8 cellular contexts compared by ENCODE assay signal in the genomic region with DNA sequence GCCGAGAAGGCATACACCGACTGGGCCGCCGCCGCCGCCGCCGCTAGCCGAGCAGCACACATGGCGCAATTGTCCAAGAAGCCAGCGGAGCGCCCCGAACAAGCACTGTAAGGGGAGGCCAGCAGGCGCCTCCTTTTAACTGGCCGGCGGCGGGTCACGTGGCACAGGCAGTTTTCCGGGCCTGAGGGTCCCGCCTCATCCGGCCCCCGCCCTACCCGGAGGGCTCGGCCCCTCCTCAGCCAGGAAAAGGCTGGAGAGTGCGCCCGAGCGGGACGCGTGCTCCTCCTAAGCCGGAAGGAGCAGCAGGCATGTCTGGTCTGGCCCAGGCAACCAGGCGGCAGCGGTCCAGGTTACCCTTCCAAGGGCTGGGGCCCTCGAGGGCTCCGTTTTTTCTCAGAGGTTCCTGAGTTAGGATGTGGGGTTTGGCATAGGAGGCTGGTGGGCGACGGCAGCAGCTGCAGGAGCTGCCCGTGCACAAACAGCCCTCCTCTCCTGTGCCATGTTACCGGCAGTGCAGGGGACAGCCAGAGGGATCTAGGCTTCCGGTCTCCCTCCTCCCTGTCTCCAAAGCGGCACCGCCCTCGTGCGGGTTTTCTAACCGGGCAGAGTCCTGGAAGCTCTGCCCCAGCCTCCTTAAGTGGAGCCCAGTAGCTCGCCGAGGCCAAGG. TPM values are rescaled to one million over a fixed set of nuclear protein-coding genes. Genes with fewer than 3 reads are reported as not detected.
DNase-seq lines count a peak whose midpoint lies in the region; ATAC-seq lines count a peak whose summit lies in the region.

Gene GPX1 (minus strand): TSS at position 137 of the 667 bp plus-strand sequence. CDS start 75 bp downstream, at position 62.

- H3K4me1 ChIP-seq in CD8-positive, alpha-beta memory T cell (ENCODE audit: insufficient read depth, low read length): peaks cover 17% of the 10 kb centered on the region
- no peaks in the 10 kb centered on the region for H3K4me1 ChIP-seq in endocrine pancreas (ENCODE audit: control insufficient read depth, insufficient read depth, low read length)
- peaks cover 28% of the 10 kb centered on the region for H3K4me1 ChIP-seq in mesenchymal stem cell (ENCODE audit: control insufficient read depth, insufficient read depth, low read depth, low read length)

- peak within 1 kb of the TSS; percentile 95 for H2BK120ac ChIP-seq in mesenchymal stem cell (ENCODE audit: low read depth, low read length)

- H2BK5ac ChIP-seq in mesenchymal stem cell (ENCODE audit: low read depth, low read length, poor library complexity, severe bottlenecking): peak within 1 kb of the TSS; percentile 99

- H2AFZ ChIP-seq in mesenchymal stem cell (ENCODE audit: low read depth, low read length): no peak within 1 kb of the TSS

- CTCF ChIA-PET in CD8-positive, alpha-beta memory T cell (lab: Charles Lee): interaction anchor here (1.2 to 3.5 kb wide), 2 partner anchors 18 to 50 kb away, joined by 4 to 21 read pairs; partner anchors contain the start of gene USP4
- CTCF ChIA-PET in activated CD8-positive, alpha-beta memory T cell treated with anti-CD3 and anti-CD28 coated beads, Interleukin-2, amount 10 ng/mL, durations not matched to agents 7 days and 5 days (lab: Charles Lee): interaction anchor here (1.0 to 4.6 kb wide), 4 partner anchors 18 to 187 kb away, joined by 3 to 20 read pairs (median 9); partner anchors contain the start of genes KLHDC8B and USP4

- peak within 1 kb of the TSS; percentile 87 for H4K8ac ChIP-seq in mesenchymal stem cell (ENCODE audit: low read length)

- peaks cover 17 to 33% (median 19%) of the 10 kb centered on the region in 3 donors for H3K4me1 Mint-ChIP-seq in CD8-positive, alpha-beta memory T cell
- H3K4me1 Mint-ChIP-seq in activated CD8-positive, alpha-beta memory T cell treated with anti-CD3 and anti-CD28 coated beads, Interleukin-2, amount 10 ng/mL, durations not matched to agents 7 days and 5 days: peaks cover 26% of the 10 kb centered on the region

- peak within 1 kb of the TSS in 1 of 2 experiments; percentile 98 for H3K23ac ChIP-seq in mesenchymal stem cell (ENCODE audit: low read length in 2 of 2)

- H3K4me3 Mint-ChIP-seq in CD8-positive, alpha-beta memory T cell: peak within 1 kb of the TSS; percentile 89 to 99 (median 93)
- H3K4me3 Mint-ChIP-seq in activated CD8-positive, alpha-beta memory T cell treated with anti-CD3 and anti-CD28 coated beads, Interleukin-2, amount 10 ng/mL, durations not matched to agents 7 days and 5 days: peak within 1 kb of the TSS; percentile 83

- H2BK15ac ChIP-seq in mesenchymal stem cell (ENCODE audit: low read depth, poor library complexity, severe bottlenecking): peak within 1 kb of the TSS; percentile 86

- 2% methylated on average over 44 of the region's 46 CpGs for WGBS in mesenchymal stem cell

- H3K27me3 Mint-ChIP-seq in CD8-positive, alpha-beta memory T cell: no peaks in the 10 kb centered on the region
- no peaks in the 10 kb centered on the region for H3K27me3 Mint-ChIP-seq in activated CD8-positive, alpha-beta memory T cell treated with anti-CD3 and anti-CD28 coated beads, Interleukin-2, amount 10 ng/mL, durations not matched to agents 7 days and 5 days

- H3K4me2 ChIP-seq in mesenchymal stem cell (ENCODE audit: low read length, poor library complexity, severe bottlenecking): peak within 1 kb of the TSS; percentile 74

- H4K91ac ChIP-seq in mesenchymal stem cell (ENCODE audit: low read length): peak within 1 kb of the TSS; percentile 96

- POLR2A ChIA-PET in CD8-positive, alpha-beta memory T cell (lab: Charles Lee): interaction anchor here (0.6 to 2.2 kb wide), 7 partner anchors 18 to 89 kb away, joined by 3 to 19 read pairs (median 5); partner anchors contain the start of genes NICN1, RHOA, TCTA and USP4

- peaks cover 6% of the 10 kb centered on the region for H3K79me1 ChIP-seq in mesenchymal stem cell (replicated peaks; ENCODE audit: low read length, poor library complexity, severe bottlenecking)

- H3K9me3 Mint-ChIP-seq in CD8-positive, alpha-beta memory T cell: no peaks in the 10 kb centered on the region
- no peaks in the 10 kb centered on the region for H3K9me3 Mint-ChIP-seq in activated CD8-positive, alpha-beta memory T cell treated with anti-CD3 and anti-CD28 coated beads, Interleukin-2, amount 10 ng/mL, durations not matched to agents 7 days and 5 days (ENCODE audit: low read depth)

- H3K18ac ChIP-seq in mesenchymal stem cell (ENCODE audit: low read depth in 1 of 2, low read length in 2 of 2): peak within 1 kb of the TSS; percentile 97 to 99

- DNase-seq in CD8-positive, alpha-beta memory T cell: peak; percentile 68 to 84 (median 75)
- DNase-seq in HT-29 (ENCODE audit: low spot score): peak; percentile 92
- peak; percentile 95 for DNase-seq in NOMO-1 treated with dmso at 0.1 percent for 144 hours (lab: John Stamatoyannopoulos, UW; ENCODE audit: unreplicated experiment)
- peak; percentile 91 for DNase-seq in activated CD8-positive, alpha-beta memory T cell treated with anti-CD3 and anti-CD28 coated beads, Interleukin-2, amount 10 ng/mL, durations not matched to agents 7 days and 5 days
- peak; percentile 98 for DNase-seq in mesenchymal stem cell
- DNase-seq in stimulated activated CD8-positive, alpha-beta memory T cell treated with anti-CD3 and anti-CD28 coated beads, Interleukin-12 subunit alpha, Interleukin-12 subunit beta, amount 100 ng/mL, for 24 hours (ENCODE audit: extremely low read depth): peak; percentile 63

- H3K36me3 ChIP-seq in CD8-positive, alpha-beta memory T cell (ENCODE audit: insufficient read depth, low read length): peaks cover 25% of the 10 kb centered on the region
- H3K36me3 ChIP-seq in endocrine pancreas (ENCODE audit: control insufficient read depth, insufficient read depth, low read length) (peaks cover 2% of the 10 kb centered on the region), mesenchymal stem cell (ENCODE audit: control insufficient read depth in 1 of 2, insufficient read depth in 2 of 2, low read depth in 1 of 2, low read length in 2 of 2) (peaks cover 52 to 72% of the 10 kb centered on the region in 2 experiments)

- H3K27me3 ChIP-seq in CD8-positive, alpha-beta memory T cell (ENCODE audit: insufficient read depth, low read length, poor library complexity, severe bottlenecking): no peaks in the 10 kb centered on the region
- no peaks in the 10 kb centered on the region for H3K27me3 ChIP-seq in endocrine pancreas (ENCODE audit: control insufficient read depth, insufficient read depth, low read length)
- H3K27me3 ChIP-seq in mesenchymal stem cell (ENCODE audit: control insufficient read depth in 1 of 2, insufficient read depth in 1 of 2, low read length in 2 of 2): no peaks in the 10 kb centered on the region

- peaks cover 4 to 58% (median 5%) of the 10 kb centered on the region in 3 donors for H3K36me3 Mint-ChIP-seq in CD8-positive, alpha-beta memory T cell
- H3K36me3 Mint-ChIP-seq in activated CD8-positive, alpha-beta memory T cell treated with anti-CD3 and anti-CD28 coated beads, Interleukin-2, amount 10 ng/mL, durations not matched to agents 7 days and 5 days: peaks cover 45% of the 10 kb centered on the region

- peak within 1 kb of the TSS; percentile 91 to 98 for H3K4ac ChIP-seq in mesenchymal stem cell (ENCODE audit: low read depth in 1 of 2, low read length in 2 of 2)

- no peaks in the 10 kb centered on the region for H3K9me3 ChIP-seq in CD8-positive, alpha-beta memory T cell (ENCODE audit: low read length)
- H3K9me3 ChIP-seq in endocrine pancreas (ENCODE audit: control insufficient read depth, low read length) (no peaks in the 10 kb centered on the region), mesenchymal stem cell (ENCODE audit: control insufficient read depth, low read length) (no peaks in the 10 kb centered on the region)

- H3K27ac ChIP-seq in CD8-positive, alpha-beta memory T cell (ENCODE audit: low read depth, low read length): peak within 1 kb of the TSS; percentile 59
- peak within 1 kb of the TSS; percentile 100 for H3K27ac ChIP-seq in mesenchymal stem cell (ENCODE audit: low read length, poor library complexity, severe bottlenecking)

- peak within 1 kb of the TSS; percentile 87 for H3K4me3 ChIP-seq in CD8-positive, alpha-beta memory T cell (ENCODE audit: low read length)
- peak within 1 kb of the TSS; percentile 19 for H3K4me3 ChIP-seq in endocrine pancreas (ENCODE audit: control insufficient read depth, insufficient read depth, low read length)
- H3K4me3 ChIP-seq in mesenchymal stem cell (ENCODE audit: insufficient read depth in 1 of 2, low read depth in 1 of 2, low read length in 2 of 2): peak within 1 kb of the TSS; percentile 67 to 88

- H3K9ac ChIP-seq in endocrine pancreas (ENCODE audit: control insufficient read depth, insufficient read depth, low read length) (peak within 1 kb of the TSS; percentile 85), mesenchymal stem cell (ENCODE audit: low read length) (peak within 1 kb of the TSS; percentile 94)

- H2AK5ac ChIP-seq in mesenchymal stem cell (ENCODE audit: low read length, severe bottlenecking): peak within 1 kb of the TSS; percentile 99

- ATAC-seq in GM19467 (IDR thresholded peaks at IDR 0.05; ENCODE audit: unreplicated experiment): peak; percentile 75
- ATAC-seq in activated CD8-positive, alpha-beta memory T cell treated with anti-CD3 and anti-CD28 coated beads, Interleukin-2, amount 10 ng/mL, durations not matched to agents 7 days and 5 days: peak; percentile 91

- peak within 1 kb of the TSS; percentile 49 to 84 for H2BK12ac ChIP-seq in mesenchymal stem cell (ENCODE audit: low read length in 2 of 2)

- H3K27ac Mint-ChIP-seq in CD8-positive, alpha-beta memory T cell: peak within 1 kb of the TSS; percentile 91 to 99 (median 94)
- peak within 1 kb of the TSS; percentile 87 for H3K27ac Mint-ChIP-seq in activated CD8-positive, alpha-beta memory T cell treated with anti-CD3 and anti-CD28 coated beads, Interleukin-2, amount 10 ng/mL, durations not matched to agents 7 days and 5 days

- H3K14ac ChIP-seq in mesenchymal stem cell (ENCODE audit: low read length in 2 of 2): peak within 1 kb of the TSS in 1 of 2 experiments; percentile 94

RNA-seq across cellular contexts. Expression of gene GPX1, which starts in this region (rescaled TPM):
- 100 to 1,000 TPM; 223 to 231 TPM for total RNA-seq in CD8-positive, alpha-beta memory T cell
- polyA plus RNA-seq in CD8-positive, alpha-beta memory T cell: 140 TPM
- total RNA-seq in HT-29 (2014; rRNA removed; shearing (Covaris generic)): 500 and 516 TPM in 2 replicates
- 100 to 1,000 TPM in 1 of 2 experiments, 10 to 100 TPM in 1; 76.9 to 112 TPM for total RNA-seq in activated CD8-positive, alpha-beta memory T cell treated with anti-CD3 and anti-CD28 coated beads, Interleukin-2, amount 10 ng/mL, durations not matched to agents 7 days and 5 days
- 356 TPM for polyA plus RNA-seq in mesenchymal stem cell (2013, experiment 1 of 2)
- 358 TPM for polyA plus RNA-seq in mesenchymal stem cell (2013, experiment 2 of 2)

Comparison
In these comparisons a context has a peak if more than half of its experiments do, and no peak if none do; other contexts are left out.
1. Peak in every context shown above with its lines: DNase-seq, ATAC-seq, H3K4me3 ChIP-seq and H3K27ac ChIP-seq.
2. H3K4me3 ChIP-seq: peak in every context shown above with its lines; median percentile 87 in CD8-positive, alpha-beta memory T cell; 78 in mesenchymal stem cell; 19 in endocrine pancreas.